24 cellular contexts compared by ENCODE assay signal in the genomic region with DNA sequence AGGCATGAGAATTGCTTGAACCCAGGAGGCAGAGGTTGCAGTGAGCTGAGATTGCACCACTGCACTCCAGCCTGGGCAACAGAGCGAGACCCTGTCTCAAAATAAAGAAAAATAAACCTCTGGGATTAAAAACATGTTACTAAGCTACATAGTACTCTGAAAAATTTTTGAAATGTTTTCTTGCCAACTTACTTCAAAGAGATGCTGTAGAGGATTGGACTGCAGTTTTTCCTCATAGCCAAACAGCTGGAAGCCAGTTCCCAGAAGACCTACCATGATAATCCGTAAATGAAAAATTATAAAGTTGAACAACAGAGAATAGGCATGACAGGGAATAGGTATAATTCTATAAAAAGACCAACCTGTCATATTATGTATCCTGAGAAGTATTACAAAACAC. TPM values are rescaled to one million over a fixed set of nuclear protein-coding genes. Genes with fewer than 3 reads are reported as not detected.
DNase-seq lines count a peak whose midpoint lies in the region; ATAC-seq, FAIRE-seq and TF ChIP-seq lines count a peak whose summit lies in the region.
"Had no signal": no experiment of that assay in that cellular context is flagged by ENCODE, and none has a peak within 500 bp of the region (broad histone marks: within the 10 kb centered on the region; RNA-seq: fewer than 3 reads in every experiment).

No MANE protein-coding gene starts in this region.

- no peaks in the 10 kb centered on the region for H3K9me3 Mint-ChIP-seq in chondrocyte (ENCODE audit: low read depth)

- no peak for FAIRE-seq in GM12892 (lab: Jason Lieb, UNC)
- no peak for FAIRE-seq in GM19239 (lab: Jason Lieb, UNC)
- FAIRE-seq: D721Med, GM12878, GM18507, H54 had no signal

- peak overlapping the region; percentile 41 for H3K27ac Mint-ChIP-seq in chondrocyte (ENCODE audit: unreplicated experiment)
- H3K27ac Mint-ChIP-seq: CD4-positive, alpha-beta T cell had no signal

- H3K9me3 ChIP-seq in heart left ventricle, result peaks cover 0 to 4% (median 0%) of the 10 kb centered on the region in 12 donors
- no peaks in the 10 kb centered on the region for H3K9me3 ChIP-seq in right atrium auricular region
- H3K9me3 ChIP-seq: BE2C had no signal

- H3K27me3 Mint-ChIP-seq in chondrocyte (ENCODE audit: low read depth), result no peaks in the 10 kb centered on the region
- H3K27me3 Mint-ChIP-seq: CD4-positive, alpha-beta T cell; CD8-positive, alpha-beta memory T cell had no signal

- intact Hi-C loops in heart left ventricle (cut with DNase I), result no loop called here
- intact Hi-C loops in left ventricle myocardium superior (cut with micrococcal nuclease), result no loop called here

- peaks cover 0 to 14% (median 5%) of the 10 kb centered on the region in 12 donors for H3K4me1 ChIP-seq in heart left ventricle
- H3K4me1 ChIP-seq in right atrium auricular region, result peaks cover 0 to 6% of the 10 kb centered on the region in 2 donors
- H3K4me1 ChIP-seq: BE2C had no signal

- TF ChIP-seq CTCF in heart left ventricle (IDR thresholded peaks at IDR 0.05) (no peak), right atrium auricular region (IDR thresholded peaks at IDR 0.05) (no peak), VCaP (conservative IDR thresholded peaks at IDR 0.05) (no peak), chondrocyte (IDR thresholded peaks at IDR 0.05) (no peak)

- no peaks in the 10 kb centered on the region for H3K27me3 ChIP-seq in heart left ventricle
- H3K27me3 ChIP-seq in right atrium auricular region, result no peaks in the 10 kb centered on the region
- H3K27me3 ChIP-seq: BE2C; BLaER1 treated with 17β-estradiol and CSF1 and Interleukin-3, amounts not matched to agents 10 nM and 100 nM had no signal

- H3K36me3 Mint-ChIP-seq in chondrocyte (ENCODE audit: low read depth), result peaks cover 28% of the 10 kb centered on the region

- TF ChIP-seq POLR2A in heart left ventricle (IDR thresholded peaks at IDR 0.05), result no peak
- no peak for TF ChIP-seq POLR2A in GM12892 (IDR thresholded peaks at IDR 0.05; ENCODE audit: low read depth, low read length)

- no peak overlapping the region for H3K4me3 ChIP-seq in heart left ventricle
- H3K4me3 ChIP-seq in right atrium auricular region, result no peak overlapping the region
- H3K4me3 ChIP-seq: BLaER1 treated with 17β-estradiol and CSF1 and Interleukin-3, amounts not matched to agents 10 nM and 100 nM; GM12878 had no signal

- ATAC-seq in heart left ventricle (peak in 3 of 4 donors; percentile 17 to 41 (median 33)), left ventricle myocardium superior (peak; percentile 41)
- ATAC-seq: GM12878 had no signal

- no peak for DNase-seq in heart left ventricle
- no peak for DNase-seq in right atrium auricular region (ENCODE audit: low spot score)
- DNase-seq in chondrocyte (ENCODE audit: low spot score), result no peak
- DNase-seq in left ventricle myocardium superior, result no peak
- DNase-seq in GM12892 (ENCODE audit: insufficient read length), result no peak
- DNase-seq in GM19239 (ENCODE audit: insufficient read length, low spot score), result no peak
- DNase-seq in AG20443 (ENCODE audit: low spot score), result no peak
- DNase-seq: AML-193; BE2C; CD4-positive, alpha-beta T cell; CD8-positive, alpha-beta memory T cell; DMS 273 treated with DMSO at 0.1 percent for 48 hours; DMS79; EL; GDM1; GOT3; HCEC 1CT had no signal

- peaks cover 13% of the 10 kb centered on the region for H3K4me1 Mint-ChIP-seq in chondrocyte (ENCODE audit: low read depth)

- WGBS in heart left ventricle, 4 donors, result 65 to 84% (median 71%) methylated on average over 2 of the region's 2 CpGs

- no peak overlapping the region for H3K4me3 Mint-ChIP-seq in chondrocyte (ENCODE audit: unreplicated experiment)
- H3K4me3 Mint-ChIP-seq: CD14-positive monocyte; CD4-positive, alpha-beta T cell; CD8-positive, alpha-beta memory T cell had no signal

- H3K27ac ChIP-seq in heart left ventricle, result peak overlapping the region in 5 of 12 donors; percentile 44 to 66 (median 61)
- no peak overlapping the region for H3K27ac ChIP-seq in right atrium auricular region
- peak overlapping the region; percentile 68; the same call in 1 of the 2 replicates for H3K27ac ChIP-seq in VCaP
- H3K27ac ChIP-seq: BLaER1 treated with 17β-estradiol and CSF1 and Interleukin-3, amounts not matched to agents 10 nM and 100 nM had no signal

- H3K36me3 ChIP-seq in heart left ventricle (peaks cover 0 to 69% (median 38%) of the 10 kb centered on the region in 9 donors), right atrium auricular region (peaks cover 20% of the 10 kb centered on the region)

RNA-seq across cellular contexts. Expression of a gene that starts 48.1 kb away (rescaled TPM):
- total RNA-seq in heart left ventricle (10 to 100 TPM; 13.3 to 24.2 (median 20.3) TPM), right atrium auricular region (10 to 100 TPM; 12.9 to 16.3 TPM), chondrocyte (43.8 to 50.7 TPM (median 44.7 TPM) in 3 replicates), left ventricle myocardium superior (19.2 TPM)
- 10 to 100 TPM; 10.2 to 21.2 TPM for polyA plus RNA-seq in heart left ventricle
- 29.9 TPM for polyA plus RNA-seq in GM12892 (2012; ENCODE audit: missing spikeins)

RNA-seq across cellular contexts. Expression of a gene that starts 48.2 kb away (rescaled TPM):
- total RNA-seq in heart left ventricle (10 to 100 TPM; 15.2 to 28.6 (median 20.8) TPM), right atrium auricular region (10 to 100 TPM; 14.5 to 21.4 TPM), chondrocyte (16.7 to 28.6 TPM (median 17.5 TPM) in 3 replicates), left ventricle myocardium superior (18.7 TPM)
- polyA plus RNA-seq in heart left ventricle, result 10 to 100 TPM; 15.4 to 18.8 TPM
- polyA plus RNA-seq in GM12892 (2012; ENCODE audit: missing spikeins), result 35.1 TPM
